Comparison of ENCODE assay signal across 1 cellular context in the genomic region with DNA sequence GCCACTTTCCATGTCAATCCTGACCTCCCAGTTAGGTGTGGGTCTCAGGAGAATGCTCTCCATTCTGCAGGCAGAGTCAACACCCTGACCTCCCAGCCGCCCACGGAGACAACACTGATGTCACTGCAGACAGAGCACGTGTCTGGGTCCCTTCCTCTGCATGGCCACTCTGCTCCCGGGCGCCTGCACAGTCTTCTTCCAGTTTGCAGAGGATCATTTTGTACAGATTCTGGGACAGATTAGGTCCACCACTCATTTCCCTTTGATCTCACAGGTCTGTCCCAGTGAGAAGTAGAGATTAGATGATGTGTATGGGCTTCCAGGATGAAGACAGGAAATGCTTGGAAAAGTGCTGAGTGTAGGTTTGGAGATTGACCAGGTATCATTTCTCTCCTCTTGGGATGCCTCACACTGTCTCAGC.
TF ChIP-seq lines count a peak whose summit lies in the region.

No MANE protein-coding gene starts in this region.

TF ChIP-seq in HepG2, 621 proteins besides CTCF, POLR2A, EP300 and RAD21 (continued from another document and continues in another):
- TF ChIP-seq ZNF296 (CRISPR knock-in tag; conservative IDR thresholded peaks at IDR 0.05) (no peak), GABPB1 (CRISPR knock-in tag; IDR thresholded peaks at IDR 0.05) (peak; percentile 58), PHF8 (CRISPR knock-in tag; IDR thresholded peaks at IDR 0.05) (no peak), TEAD3 (CRISPR knock-in tag; optimal IDR thresholded peaks at IDR 0.05; ENCODE audit: borderline replicate concordance) (no peak), HNF1A (IDR thresholded peaks at IDR 0.05; ENCODE audit: low read depth) (no peak), HNF1A (CRISPR knock-in tag; IDR thresholded peaks at IDR 0.05; ENCODE audit: borderline replicate concordance) (no peak), CERS6 (CRISPR knock-in tag; IDR thresholded peaks at IDR 0.05) (no peak), BCLAF1 (IDR thresholded peaks at IDR 0.05) (no peak), KDM3A (CRISPR knock-in tag; IDR thresholded peaks at IDR 0.05; ENCODE audit: low read depth) (no peak), NR2F2 (IDR thresholded peaks at IDR 0.05; ENCODE audit: borderline replicate concordance, low read depth) (no peak), SALL2 (CRISPR knock-in tag; IDR thresholded peaks at IDR 0.05) (no peak; the same call in 1 of the 2 replicates), ZNF614 (CRISPR knock-in tag; IDR thresholded peaks at IDR 0.05; ENCODE audit: borderline replicate concordance) (no peak), FOXJ3 (CRISPR knock-in tag; IDR thresholded peaks at IDR 0.05; ENCODE audit: borderline replicate concordance) (no peak), ZBTB10 (CRISPR knock-in tag; IDR thresholded peaks at IDR 0.05; ENCODE audit: borderline replicate concordance) (no peak), NFYB (CRISPR knock-in tag; IDR thresholded peaks at IDR 0.05) (no peak), ZNF207 (IDR thresholded peaks at IDR 0.05; ENCODE audit: borderline replicate concordance) (no peak), GTF2F1 (IDR thresholded peaks at IDR 0.05; ENCODE audit: low read length) (no peak), MLX (CRISPR knock-in tag; IDR thresholded peaks at IDR 0.05) (peak; percentile 91), ZNF746 (CRISPR knock-in tag; IDR thresholded peaks at IDR 0.05) (peak; percentile 63; the same call in 1 of the 2 replicates), ZSCAN12 (CRISPR knock-in tag; IDR thresholded peaks at IDR 0.05) (no peak), DBP (CRISPR knock-in tag; IDR thresholded peaks at IDR 0.05; ENCODE audit: not compliant biosample characterization) (no peak), PAXIP1 (CRISPR knock-in tag; conservative IDR thresholded peaks at IDR 0.05) (no peak)
- TF ChIP-seq, protein P1, sequence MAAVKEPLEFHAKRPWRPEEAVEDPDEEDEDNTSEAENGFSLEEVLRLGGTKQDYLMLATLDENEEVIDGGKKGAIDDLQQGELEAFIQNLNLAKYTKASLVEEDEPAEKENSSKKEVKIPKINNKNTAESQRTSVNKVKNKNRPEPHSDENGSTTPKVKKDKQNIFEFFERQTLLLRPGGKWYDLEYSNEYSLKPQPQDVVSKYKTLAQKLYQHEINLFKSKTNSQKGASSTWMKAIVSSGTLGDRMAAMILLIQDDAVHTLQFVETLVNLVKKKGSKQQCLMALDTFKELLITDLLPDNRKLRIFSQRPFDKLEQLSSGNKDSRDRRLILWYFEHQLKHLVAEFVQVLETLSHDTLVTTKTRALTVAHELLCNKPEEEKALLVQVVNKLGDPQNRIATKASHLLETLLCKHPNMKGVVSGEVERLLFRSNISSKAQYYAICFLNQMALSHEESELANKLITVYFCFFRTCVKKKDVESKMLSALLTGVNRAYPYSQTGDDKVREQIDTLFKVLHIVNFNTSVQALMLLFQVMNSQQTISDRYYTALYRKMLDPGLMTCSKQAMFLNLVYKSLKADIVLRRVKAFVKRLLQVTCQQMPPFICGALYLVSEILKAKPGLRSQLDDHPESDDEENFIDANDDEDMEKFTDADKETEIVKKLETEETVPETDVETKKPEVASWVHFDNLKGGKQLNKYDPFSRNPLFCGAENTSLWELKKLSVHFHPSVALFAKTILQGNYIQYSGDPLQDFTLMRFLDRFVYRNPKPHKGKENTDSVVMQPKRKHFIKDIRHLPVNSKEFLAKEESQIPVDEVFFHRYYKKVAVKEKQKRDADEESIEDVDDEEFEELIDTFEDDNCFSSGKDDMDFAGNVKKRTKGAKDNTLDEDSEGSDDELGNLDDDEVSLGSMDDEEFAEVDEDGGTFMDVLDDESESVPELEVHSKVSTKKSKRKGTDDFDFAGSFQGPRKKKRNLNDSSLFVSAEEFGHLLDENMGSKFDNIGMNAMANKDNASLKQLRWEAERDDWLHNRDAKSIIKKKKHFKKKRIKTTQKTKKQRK (IDR thresholded peaks at IDR 0.05; ENCODE audit: low read length), result no peak
